In the genomic region with DNA sequence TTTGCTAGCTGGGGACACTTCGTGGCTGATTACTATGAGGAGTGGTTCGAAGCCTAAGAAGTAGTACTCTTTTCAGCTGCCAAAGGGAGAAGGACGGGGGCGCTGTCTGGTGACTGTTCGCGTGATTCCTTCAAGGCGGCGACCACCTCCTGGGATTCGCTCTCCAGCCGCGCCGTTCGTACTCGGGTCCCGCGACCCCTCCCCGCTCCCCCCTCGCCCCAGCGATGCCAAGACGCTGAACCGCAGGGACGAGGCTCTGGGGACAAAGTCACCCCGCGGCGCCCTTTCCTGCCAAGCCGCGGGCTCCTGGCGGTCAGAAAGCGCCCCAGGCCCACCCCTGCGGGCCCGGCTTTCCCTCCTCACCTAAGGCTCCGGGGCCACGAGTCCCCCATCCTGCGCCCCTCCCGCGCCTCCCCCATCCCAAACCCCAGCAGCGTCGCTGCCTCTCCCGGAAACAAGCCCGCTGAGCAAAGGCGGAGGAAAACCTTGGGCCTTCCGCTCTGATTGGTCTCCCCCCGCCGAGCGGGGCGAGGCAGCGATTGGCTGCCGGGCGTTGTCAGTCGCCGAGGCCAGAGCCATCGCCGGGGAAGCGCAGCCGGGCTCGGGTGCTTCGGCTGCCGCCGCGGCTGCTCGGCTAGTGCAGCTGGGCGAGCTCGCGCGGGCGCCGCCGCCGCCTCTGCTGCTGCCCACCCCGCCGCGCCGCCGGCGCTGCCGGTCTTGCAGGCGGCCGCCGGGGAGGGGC, we compare ENCODE assay signal across 8 cellular contexts. TPM values are rescaled to one million over a fixed set of nuclear protein-coding genes. Genes with fewer than 3 reads are reported as not detected.
A peak's percentile ranks its signal among the peaks of the same experiment; 100 is the strongest.
DNase-seq lines count a peak whose midpoint lies in the region; ATAC-seq lines count a peak whose summit lies in the region.

A gene (plus strand): TSS at position 572 of the 742 bp plus-strand sequence.

- peak within 1 kb of the TSS; percentile 2 for H3K9ac ChIP-seq in endocrine pancreas (ENCODE audit: control insufficient read depth, insufficient read depth, low read length)

- POLR2A ChIA-PET in CD4-positive, alpha-beta memory T cell (lab: Charles Lee; ENCODE audit: partially characterized antibody) = no interaction called here

- intact Hi-C loops in CD4-positive, alpha-beta memory T cell (cut with micrococcal nuclease) = no loop called here

- peaks cover 11% of the 10 kb centered on the region for H3K4me1 ChIP-seq in CD4-positive, alpha-beta memory T cell (ENCODE audit: insufficient read depth, low read length)
- H3K4me1 ChIP-seq in endocrine pancreas (ENCODE audit: control insufficient read depth, insufficient read depth, low read length) = no peaks in the 10 kb centered on the region

- H3K4me1 Mint-ChIP-seq in CD4-positive, alpha-beta memory T cell = peaks cover 11 to 16% (median 14%) of the 10 kb centered on the region in 4 donors

- H3K9me3 Mint-ChIP-seq in CD4-positive, alpha-beta memory T cell = peaks cover 0 to 4% (median under 1%) of the 10 kb centered on the region in 8 donors

- H3K4me3 ChIP-seq in CD4-positive, alpha-beta memory T cell (ENCODE audit: low read length in 2 of 2) = peak within 1 kb of the TSS in 1 of 2 donors; percentile 28
- H3K4me3 ChIP-seq in endocrine pancreas (ENCODE audit: control insufficient read depth, insufficient read depth, low read length) = peak within 1 kb of the TSS; percentile 15

- H3K36me3 Mint-ChIP-seq in CD4-positive, alpha-beta memory T cell = no peaks in the 10 kb centered on the region

- CTCF ChIA-PET in CD4-positive, alpha-beta memory T cell (lab: Charles Lee; ENCODE audit: partially characterized antibody) = no interaction called here

- peak; percentile 98 for ATAC-seq in GM19351 (IDR thresholded peaks at IDR 0.05; ENCODE audit: unreplicated experiment)
- peak; percentile 99 for ATAC-seq in HG03439 (IDR thresholded peaks at IDR 0.05; ENCODE audit: unreplicated experiment)

- H3K27me3 Mint-ChIP-seq in CD4-positive, alpha-beta memory T cell = peaks cover 25 to 32% of the 10 kb centered on the region in 2 donors

- no peak within 1 kb of the TSS for H3K27ac ChIP-seq in CD4-positive, alpha-beta memory T cell (ENCODE audit: low read depth, low read length)

- DNase-seq in CD4-positive, alpha-beta memory T cell = peak in 4 of 5 donors; percentile 27 to 44 (median 38)
- DNase-seq in NCI-H446 treated with DMSO at 0.1 percent for 48 hours (lab: John Stamatoyannopoulos, UW) (peak; percentile 54), lung microvascular endothelial cell (ENCODE audit: low read depth in 2 of 2) (peak; percentile 86 to 89)
- DNase-seq in activated CD8-positive, alpha-beta memory T cell treated with anti-CD3 and anti-CD28 coated beads for 24 hours = peak; percentile 80
- DNase-seq in stimulated activated CD4-positive, alpha-beta T cell treated with anti-CD3 and anti-CD28 coated beads, TNF-alpha, amount 100 ng/mL, for 48 hours (ENCODE audit: low read depth in 3 of 3) = peak; percentile 30 to 45 (median 43)

- H3K27ac Mint-ChIP-seq in CD4-positive, alpha-beta memory T cell = no peak within 1 kb of the TSS

- no peaks in the 10 kb centered on the region for H3K36me3 ChIP-seq in CD4-positive, alpha-beta memory T cell (ENCODE audit: insufficient read depth, low read length)
- H3K36me3 ChIP-seq in endocrine pancreas (ENCODE audit: control insufficient read depth, insufficient read depth, low read length) = no peaks in the 10 kb centered on the region

- no peaks in the 10 kb centered on the region for H3K27me3 ChIP-seq in CD4-positive, alpha-beta memory T cell (ENCODE audit: insufficient read depth, low read length)
- H3K27me3 ChIP-seq in endocrine pancreas (ENCODE audit: control insufficient read depth, insufficient read depth, low read length) = peaks cover 7% of the 10 kb centered on the region

- H3K4me3 Mint-ChIP-seq in CD4-positive, alpha-beta memory T cell = peak within 1 kb of the TSS; percentile 71 to 85 (median 80)

- no peaks in the 10 kb centered on the region for H3K9me3 ChIP-seq in CD4-positive, alpha-beta memory T cell (ENCODE audit: control insufficient read depth in 1 of 2, low read length in 2 of 2)
- H3K9me3 ChIP-seq in endocrine pancreas (ENCODE audit: control insufficient read depth, low read length) = no peaks in the 10 kb centered on the region

RNA-seq across cellular contexts. Expression of the gene that starts here (rescaled TPM):
- total RNA-seq in CD4-positive, alpha-beta memory T cell = not detected
- polyA plus RNA-seq in CD4-positive, alpha-beta memory T cell = not detected
- under 0.01 TPM in 1 of 2 replicates, not detected in the other for total RNA-seq in lung microvascular endothelial cell

Comparison
In these comparisons a context has a peak if more than half of its experiments do, and no peak if none do; other contexts are left out.
1. Peak in DNase-seq in CD4-positive, alpha-beta memory T cell; RNA of the gene not detected or under 1 TPM.
2. Peak in DNase-seq in lung microvascular endothelial cell; RNA of the gene not detected or under 1 TPM.
3. DNase-seq: peak in every context shown above with its lines; median percentile 88 in lung microvascular endothelial cell; 80 in activated CD8-positive, alpha-beta memory T cell treated with anti-CD3 and anti-CD28 coated beads for 24 hours; 54 in NCI-H446 treated with DMSO at 0.1 percent for 48 hours; 43 in stimulated activated CD4-positive, alpha-beta T cell treated with anti-CD3 and anti-CD28 coated beads, TNF-alpha, amount 100 ng/mL, for 48 hours; 38 in CD4-positive, alpha-beta memory T cell.